ENCODE assay signal across 26 cellular contexts in genomic region chr17:51505450-51505849, GRCh38.
"Had no signal": no experiment of that assay in that cellular context is flagged by ENCODE, and none has a peak within 500 bp of the region (broad histone marks: within the 10 kb centered on the region; RNA-seq: fewer than 3 reads in every experiment).

No MANE protein-coding gene starts in this region.

- H3K9me3 ChIP-seq: stomach, suprapubic skin, testis, thoracic aorta, thyroid gland, tibial artery, tibial nerve, transverse colon, upper lobe of left lung, upper lobe of right lung, uterus, vagina had no signal

- H3K27me3 ChIP-seq: stomach, testis, thyroid gland, transverse colon, upper lobe of left lung, upper lobe of right lung, uterus, vagina had no signal

- H3K36me3 ChIP-seq: stomach, suprapubic skin, thoracic aorta, thyroid gland, tibial artery, tibial nerve, transverse colon, upper lobe of left lung, upper lobe of right lung, uterus, vagina had no signal

- ATAC-seq: stimulated activated effector memory CD8-positive, alpha-beta T cell treated with anti-CD3 and anti-CD28 coated beads, Interleukin-12 subunit alpha, Interleukin-12 subunit beta, amount 100 ng/mL, for 72 hours; stimulated activated memory B cell treated with anti-CD40 and anti-IgM and Interleukin-4, amounts not matched to agents 10 μg/mL and 1 μg/mL and 100 μg/mL, for 72 hours; stimulated activated naive B cell treated with anti-CD40 and anti-IgM and Interleukin-4, amounts not matched to agents 10 μg/mL and 1 μg/mL and 100 μg/mL, for 72 hours; stimulated activated naive CD8-positive, alpha-beta T cell treated with anti-CD3 and anti-CD28 coated beads, Interleukin-15, amount 100 ng/mL, for 72 hours; stimulated activated naive CD8-positive, alpha-beta T cell treated with anti-CD3 and anti-CD28 coated beads, Interleukin-15, Interleukin-2, amounts not matched to agents 100 U/mL and 50 U/mL, for 24 hours; upper lobe of right lung had no signal

- H3K27ac ChIP-seq: stomach, suprapubic skin, testis, thoracic aorta, thyroid gland, tibial artery, tibial nerve, transverse colon, upper lobe of left lung, upper lobe of right lung, uterus, vagina had no signal

- H3K4me3 ChIP-seq: stomach, suprapubic skin, testis, thoracic aorta, thyroid gland, tibial artery, tibial nerve, transverse colon, upper lobe of left lung, upper lobe of right lung, uterus, vagina had no signal

- H3K4me1 ChIP-seq: suprapubic skin, testis, thyroid gland, tibial artery, transverse colon, upper lobe of left lung, upper lobe of right lung, uterus, vagina had no signal

- DNase-seq: stimulated activated CD4-positive, alpha-beta T cell treated with anti-CD3 and anti-CD28 coated beads, Interleukin-2, amount 100 ng/mL, for 48 hours; stimulated activated CD4-positive, alpha-beta T cell treated with anti-CD3 and anti-CD28 coated beads, Interleukin-4, amount 100 ng/mL, for 1 hour; stimulated activated CD4-positive, alpha-beta T cell treated with anti-CD3 and anti-CD28 coated beads, Interleukin-4, amount 100 ng/mL, for 24 hours; stimulated activated CD4-positive, alpha-beta T cell treated with anti-CD3 and anti-CD28 coated beads, Interleukin-4, amount 100 ng/mL, for 4 hours; stimulated activated CD8-positive, alpha-beta memory T cell treated with anti-CD3 and anti-CD28 coated beads, Interleukin-4, amount 100 ng/mL, for 48 hours; stimulated activated naive B cell treated with anti-CD40 and anti-IgM and Interleukin-4, amounts not matched to agents 10 μg/mL and 1 μg/mL and 100 μg/mL, for 72 hours; stimulated activated naive CD4-positive, alpha-beta T cell; stimulated activated naive CD4-positive, alpha-beta T cell treated with Interleukin-2 at 50 U/mL for 16 hours; stimulated activated naive CD8-positive, alpha-beta T cell treated with anti-CD3 and anti-CD28 coated beads, Interleukin-15, amount 100 ng/mL, for 72 hours; stimulated activated naive CD8-positive, alpha-beta T cell treated with anti-CD3 and anti-CD28 coated beads, Interleukin-15, Interleukin-2, amounts not matched to agents 100 U/mL and 50 U/mL, for 24 hours; stomach; substantia nigra; testis; thyroid gland; tibial artery; transverse colon; trophoblast cell; upper lobe of left lung; upper lobe of right lung; uterus had no signal
